ENCODE assay signal across 28 cellular contexts in genomic region chr5:179380211-179381035, GRCh38. TPM values are rescaled to one million over a fixed set of nuclear protein-coding genes. Genes with fewer than 3 reads are reported as not detected.
"Had no signal": no experiment of that assay in that cellular context is flagged by ENCODE, and none has a peak within 500 bp of the region (broad histone marks: within the 10 kb centered on the region; RNA-seq: fewer than 3 reads in every experiment).

No MANE protein-coding gene starts in this region.

- ATAC-seq: activated CD4-positive, alpha-beta T cell treated with anti-CD3 and anti-CD28 coated beads for 36 hours; activated T-cell treated with anti-CD3 and anti-CD28 coated beads, Interleukin-2, amount 50 U/mL, for 4 hours; heart left ventricle; left lung; natural killer cell treated with Interleukin-12 subunit alpha and Interleukin-12 subunit beta and Interleukin-15 and Interleukin-18, amount 100 ng/mL, for 72 hours; stimulated activated naive B cell treated with anti-CD40 and anti-IgM and Interleukin-4, amounts not matched to agents 10 μg/mL and 1 μg/mL and 100 μg/mL, for 72 hours had no signal

- H3K9ac ChIP-seq: parathyroid adenoma had no signal

- H3K27ac ChIP-seq: ascending aorta, brain microvascular endothelial cell, dorsolateral prefrontal cortex, heart left ventricle, left lung, neutrophil, parathyroid adenoma, thoracic aorta, upper lobe of left lung had no signal

- H3K4me3 ChIP-seq: adrenal gland, ascending aorta, dorsolateral prefrontal cortex, heart left ventricle, left lung, thoracic aorta, upper lobe of left lung had no signal

- H3K4me1 ChIP-seq: adrenal gland, ascending aorta, heart left ventricle, left lung, parathyroid adenoma, upper lobe of left lung had no signal

- H3K27me3 Mint-ChIP-seq: activated B cell treated with CpG ODN at 0.5 μM for 24 hours; activated CD4-positive, alpha-beta T cell treated with anti-CD3 and anti-CD28 coated beads for 36 hours; activated naive CD8-positive, alpha-beta T cell; stimulated activated naive B cell treated with anti-CD40 and anti-IgM and Interleukin-4, amounts not matched to agents 10 μg/mL and 1 μg/mL and 100 μg/mL, for 72 hours had no signal

- H3K4me1 Mint-ChIP-seq: activated B cell treated with CpG ODN at 0.5 μM for 24 hours; activated CD4-positive, alpha-beta T cell treated with anti-CD3 and anti-CD28 coated beads for 36 hours; stimulated activated naive B cell treated with anti-CD40 and anti-IgM and Interleukin-4, amounts not matched to agents 10 μg/mL and 1 μg/mL and 100 μg/mL, for 72 hours had no signal

- H2AFZ ChIP-seq: parathyroid adenoma had no signal

- H3K36me3 ChIP-seq: adrenal gland, ascending aorta, brain microvascular endothelial cell, heart left ventricle, left lung, neutrophil, thoracic aorta, upper lobe of left lung had no signal

- H3K4me3 Mint-ChIP-seq: activated B cell treated with CpG ODN at 0.5 μM for 24 hours; activated CD4-positive, alpha-beta T cell treated with anti-CD3 and anti-CD28 coated beads for 36 hours; activated naive CD8-positive, alpha-beta T cell; activated T-cell treated with anti-CD3 and anti-CD28 coated beads, Interleukin-2, amount 50 U/mL, for 4 hours; natural killer cell treated with Interleukin-12 subunit alpha and Interleukin-12 subunit beta and Interleukin-15 and Interleukin-18, amount 100 ng/mL, for 72 hours; stimulated activated naive B cell treated with anti-CD40 and anti-IgM and Interleukin-4, amounts not matched to agents 10 μg/mL and 1 μg/mL and 100 μg/mL, for 72 hours had no signal

- H3K9me3 ChIP-seq: adrenal gland, ascending aorta, heart left ventricle, left lung, neutrophil, thoracic aorta, upper lobe of left lung had no signal

- H3K9me3 Mint-ChIP-seq: activated B cell treated with CpG ODN at 0.5 μM for 24 hours; activated T-cell treated with anti-CD3 and anti-CD28 coated beads, Interleukin-2, amount 50 U/mL, for 4 hours; activated T-helper 2 cell treated with anti-CD3 and anti-CD28 coated beads, Interferon-gamma antibody, Interleukin-2, Interleukin-4, amounts not matched to agents 10 μg/mL and 5 μg/mL and 100 μg/mL, durations not matched to agents 14 hours and 24 hours and 36 hours; natural killer cell treated with Interleukin-12 subunit alpha and Interleukin-12 subunit beta and Interleukin-15 and Interleukin-18, amount 100 ng/mL, for 72 hours had no signal

- DNase-seq: activated B cell treated with CpG ODN at 0.5 μM for 24 hours; activated CD4-positive, alpha-beta T cell treated with anti-CD3 and anti-CD28 coated beads for 36 hours; activated CD4-positive, alpha-beta T cell treated with anti-CD3 and anti-CD28 coated beads, Interleukin-2, amount 50 U/mL, for 4 hours; activated CD8-positive, alpha-beta memory T cell treated with anti-CD3 and anti-CD28 coated beads, Interleukin-2, amount 50 U/mL, for 48 hours; activated naive CD4-positive, alpha-beta T cell; activated T-cell treated with anti-CD3 and anti-CD28 coated beads, Interleukin-2, amount 50 U/mL, for 4 hours; brain microvascular endothelial cell; caudate nucleus; heart left ventricle; left lung; mammary epithelial cell; stimulated activated CD4-positive, alpha-beta T cell treated with anti-CD3 and anti-CD28 coated beads, Interleukin-2, amount 100 ng/mL, for 48 hours; stimulated activated CD8-positive, alpha-beta memory T cell treated with anti-CD3 and anti-CD28 coated beads, Interleukin-4, amount 100 ng/mL, for 48 hours; stimulated activated naive B cell treated with anti-CD40 and anti-IgM and Interleukin-4, amounts not matched to agents 10 μg/mL and 1 μg/mL and 100 μg/mL, for 72 hours; T-helper 1 cell; T1000 had no signal

- H3K27me3 ChIP-seq: adrenal gland, ascending aorta, brain microvascular endothelial cell, dorsolateral prefrontal cortex, heart left ventricle, left lung, neutrophil, upper lobe of left lung had no signal

- H3K36me3 Mint-ChIP-seq: activated naive CD8-positive, alpha-beta T cell; natural killer cell treated with Interleukin-12 subunit alpha and Interleukin-12 subunit beta and Interleukin-15 and Interleukin-18, amount 100 ng/mL, for 72 hours; stimulated activated naive B cell treated with anti-CD40 and anti-IgM and Interleukin-4, amounts not matched to agents 10 μg/mL and 1 μg/mL and 100 μg/mL, for 72 hours had no signal

- H3K27ac Mint-ChIP-seq: activated B cell treated with CpG ODN at 0.5 μM for 24 hours; activated CD4-positive, alpha-beta T cell treated with anti-CD3 and anti-CD28 coated beads for 36 hours; activated naive CD8-positive, alpha-beta T cell; activated T-helper 2 cell treated with anti-CD3 and anti-CD28 coated beads, Interferon-gamma antibody, Interleukin-2, Interleukin-4, amounts not matched to agents 10 μg/mL and 5 μg/mL and 100 μg/mL, durations not matched to agents 14 hours and 24 hours and 36 hours; natural killer cell treated with Interleukin-12 subunit alpha and Interleukin-12 subunit beta and Interleukin-15 and Interleukin-18, amount 100 ng/mL, for 72 hours; stimulated activated naive B cell treated with anti-CD40 and anti-IgM and Interleukin-4, amounts not matched to agents 10 μg/mL and 1 μg/mL and 100 μg/mL, for 72 hours had no signal

RNA-seq across cellular contexts. Expression of gene ADAMTS2, which starts 35.2 kb away (rescaled TPM):
- total RNA-seq: activated B cell treated with CpG ODN at 0.5 μM for 24 hours; activated CD4-positive, alpha-beta T cell treated with anti-CD3 and anti-CD28 coated beads for 36 hours; activated CD8-positive, alpha-beta memory T cell treated with anti-CD3 and anti-CD28 coated beads for 36 hours; activated T-helper 2 cell treated with anti-CD3 and anti-CD28 coated beads, Interferon-gamma antibody, Interleukin-2, Interleukin-4, amounts not matched to agents 10 μg/mL and 5 μg/mL and 100 μg/mL, durations not matched to agents 14 hours and 24 hours and 36 hours; natural killer cell treated with Interleukin-12 subunit alpha and Interleukin-12 subunit beta and Interleukin-15 and Interleukin-18, amount 100 ng/mL, for 72 hours had no signal
- polyA plus RNA-seq: keratinocyte had no signal
